In the genomic region with DNA sequence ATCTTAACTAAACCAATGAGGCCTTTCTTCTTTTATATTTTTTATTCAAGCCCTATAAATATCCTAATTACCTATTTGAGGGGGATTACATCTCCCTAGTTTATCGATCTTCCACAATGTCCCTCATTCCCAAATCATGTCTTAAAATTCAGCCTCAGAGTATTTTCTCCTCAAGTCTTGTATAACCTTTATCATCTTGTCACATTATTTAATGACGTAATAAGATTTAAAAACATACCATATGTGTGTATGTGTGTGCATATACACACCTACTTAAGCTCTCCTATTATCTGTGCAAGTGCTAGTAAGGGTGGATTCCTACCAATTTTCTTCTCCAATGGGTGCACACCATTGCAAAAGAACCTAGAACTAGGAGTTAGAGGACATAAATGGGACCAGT, we compare ENCODE assay signal across 29 cellular contexts.
"Had no signal": no experiment of that assay in that cellular context is flagged by ENCODE, and none has a peak within 500 bp of the region (broad histone marks: within the 10 kb centered on the region; RNA-seq: fewer than 3 reads in every experiment).

No MANE protein-coding gene starts in this region.

- H3K4me3 Mint-ChIP-seq: dendritic cell treated with granulocyte-macrophage colony-stimulating factor and Interleukin-4, amounts not matched to agents 40 ng/mL and 50 ng/mL, for 4 days; effector memory CD8-positive, alpha-beta T cell; endodermal cell had no signal

- H3K36me3 ChIP-seq: colonic mucosa, esophagus muscularis mucosa, esophagus squamous epithelium, gastrocnemius medialis, gastroesophageal sphincter, heart left ventricle, heart right ventricle had no signal

- H3K4me3 ChIP-seq: colonic mucosa, coronary artery, dorsolateral prefrontal cortex, esophagus muscularis mucosa, esophagus squamous epithelium, gastrocnemius medialis, gastroesophageal sphincter, heart left ventricle, heart right ventricle had no signal

- H3K27ac Mint-ChIP-seq: dendritic cell treated with granulocyte-macrophage colony-stimulating factor and Interleukin-4, amounts not matched to agents 40 ng/mL and 50 ng/mL, for 4 days; effector memory CD8-positive, alpha-beta T cell; endodermal cell had no signal

- FAIRE-seq: colon, endometrium, endothelial cell of umbilical vein, frontal cortex had no signal

- H3K27me3 ChIP-seq: colonic mucosa, dorsolateral prefrontal cortex, esophagus muscularis mucosa, esophagus squamous epithelium, foreskin keratinocyte, gastrocnemius medialis, gastroesophageal sphincter, heart left ventricle, heart right ventricle had no signal

- DNase-seq: colonic mucosa; cortex of kidney; dermis blood vessel endothelial cell; dorsolateral prefrontal cortex; effector CD4-positive, alpha-beta T cell; effector CD8-positive, alpha-beta T cell; effector memory CD4-positive, alpha-beta T cell; effector memory CD8-positive, alpha-beta T cell; endodermal cell; erythroblast; esophagus squamous epithelium; foreskin fibroblast; foreskin keratinocyte; foreskin melanocyte; gastrocnemius medialis; glutamatergic neuron; head of caudate nucleus; heart left ventricle; heart right ventricle had no signal

- ATAC-seq: effector memory CD8-positive, alpha-beta T cell; esophagus mucosa; foreskin keratinocyte; gastrocnemius medialis; gastroesophageal sphincter; heart left ventricle; heart right ventricle had no signal

- H3K9me3 ChIP-seq: colonic mucosa, esophagus muscularis mucosa, esophagus squamous epithelium, gastrocnemius medialis, gastroesophageal sphincter had no signal

- H3K27ac ChIP-seq: colonic mucosa, coronary artery, dorsolateral prefrontal cortex, epithelial cell of prostate, esophagus muscularis mucosa, esophagus squamous epithelium, foreskin keratinocyte, gastrocnemius medialis, gastroesophageal sphincter, heart left ventricle, heart right ventricle had no signal

- H3K27me3 Mint-ChIP-seq: dendritic cell treated with granulocyte-macrophage colony-stimulating factor and Interleukin-4, amounts not matched to agents 40 ng/mL and 50 ng/mL, for 4 days; effector memory CD8-positive, alpha-beta T cell had no signal

- H3K4me1 ChIP-seq: colonic mucosa, esophagus muscularis mucosa, esophagus squamous epithelium, foreskin keratinocyte, gastrocnemius medialis, gastroesophageal sphincter, heart left ventricle, heart right ventricle had no signal
